13 cellular contexts compared by ENCODE assay signal in the genomic region with DNA sequence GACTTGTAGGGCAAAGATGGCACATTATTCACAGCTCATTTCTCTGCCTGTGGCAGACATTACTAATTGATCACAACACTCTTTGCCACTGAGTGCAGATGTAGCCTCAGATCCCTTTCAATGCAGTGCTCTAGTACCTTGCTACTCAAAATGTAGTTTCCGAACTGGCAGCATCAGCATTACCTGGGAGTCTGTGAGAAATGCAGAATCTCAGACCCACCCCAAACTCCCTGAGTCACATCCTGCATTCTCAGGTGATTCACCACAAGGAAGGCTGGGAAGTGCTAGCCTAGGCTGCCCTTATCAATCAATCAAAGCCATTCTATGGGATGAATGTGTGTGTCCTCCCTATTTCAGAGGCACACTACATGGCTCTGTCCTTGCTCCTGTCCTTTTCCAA. TPM values are rescaled to one million over a fixed set of nuclear protein-coding genes. Genes with fewer than 3 reads are reported as not detected.
DNase-seq lines count a peak whose midpoint lies in the region; ATAC-seq and TF ChIP-seq lines count a peak whose summit lies in the region.
"Had no signal": no experiment of that assay in that cellular context is flagged by ENCODE, and none has a peak within 500 bp of the region (broad histone marks: within the 10 kb centered on the region; RNA-seq: fewer than 3 reads in every experiment).

No MANE protein-coding gene starts in this region.

- dilution Hi-C loops in IMR-90 (cut with HindIII; ENCODE audit: low sequenced_read_pairs, unreplicated experiment), result no loop called here

- H3K27ac ChIP-seq in IMR-90 (ENCODE audit: insufficient read depth, low read length) (no peak overlapping the region), stomach (no peak overlapping the region)
- H3K27ac ChIP-seq: brain microvascular endothelial cell, gastrocnemius medialis, VCaP had no signal

- H3K4me1 ChIP-seq in IMR-90 (ENCODE audit: control insufficient read depth, insufficient read depth, low read length) (peaks cover 7% of the 10 kb centered on the region), stomach (peaks cover 0 to 22% (median 2%) of the 10 kb centered on the region in 4 donors)
- H3K4me1 ChIP-seq: gastrocnemius medialis had no signal

- no peaks in the 10 kb centered on the region for H3K9me3 Mint-ChIP-seq in activated T-helper 17 cell treated with anti-CD3 and anti-CD28 coated beads, Interleukin-2, amount 50 U/mL, for 72 hours
- H3K9me3 Mint-ChIP-seq in naive thymus-derived CD8-positive, alpha-beta T cell, result no peaks in the 10 kb centered on the region

- H3K14ac ChIP-seq in IMR-90 (replicated peaks; ENCODE audit: low read depth, low read length), result peak overlapping the region; percentile 41; the same call in 1 of the 2 replicates

- H3K4me1 Mint-ChIP-seq in activated T-helper 17 cell treated with anti-CD3 and anti-CD28 coated beads, Interleukin-2, amount 50 U/mL, for 72 hours, result peaks cover 8% of the 10 kb centered on the region
- peaks cover 9 to 11% (median 11%) of the 10 kb centered on the region in 4 donors for H3K4me1 Mint-ChIP-seq in naive thymus-derived CD8-positive, alpha-beta T cell

- H2BK120ac ChIP-seq in IMR-90 (ENCODE audit: low read depth, low read length), result no peak overlapping the region

- TF ChIP-seq POLR2A in IMR-90 (IDR thresholded peaks at IDR 0.05; ENCODE audit: low read depth, low read length), result no peak
- TF ChIP-seq POLR2A in stomach (IDR thresholded peaks at IDR 0.05), result no peak

- no peak overlapping the region for H4K5ac ChIP-seq in IMR-90 (ENCODE audit: low read depth, low read length)

- no peak overlapping the region for H3K4me3 Mint-ChIP-seq in activated T-helper 17 cell treated with anti-CD3 and anti-CD28 coated beads, Interleukin-2, amount 50 U/mL, for 72 hours
- H3K4me3 Mint-ChIP-seq in naive thymus-derived CD8-positive, alpha-beta T cell, result no peak overlapping the region

- TF ChIP-seq CTCF in IMR-90 (conservative IDR thresholded peaks at IDR 0.05; ENCODE audit: low read depth, low read length) (no peak), kidney epithelial cell (IDR thresholded peaks at IDR 0.05; ENCODE audit: insufficient read depth, low read length, poor library complexity, severe bottlenecking) (no peak), stomach (IDR thresholded peaks at IDR 0.05) (no peak)

- no peak overlapping the region for H4K91ac ChIP-seq in IMR-90 (ENCODE audit: insufficient read depth, low read depth, low read length)

- no peaks in the 10 kb centered on the region for H4K20me1 ChIP-seq in IMR-90 (ENCODE audit: insufficient read depth, low read length)

- DNase-seq in EH (ENCODE audit: low read depth) (peak; percentile 21), IMR-90 (peak; percentile 48), kidney epithelial cell (ENCODE audit: low read depth) (peak; percentile 61), stomach (no peak), ecto neural progenitor cell (ENCODE audit: low spot score) (no peak)
- DNase-seq in naive thymus-derived CD8-positive, alpha-beta T cell, result no peak
- DNase-seq: brain microvascular endothelial cell, gastrocnemius medialis, KG1, NCI-H1694 had no signal

- CTCF ChIA-PET in IMR-90 (lab: Yijun Ruan, JAX), result no interaction called here

- no peak overlapping the region for H3K4me2 ChIP-seq in IMR-90 (ENCODE audit: low read depth, low read length)

- in situ Hi-C loops in IMR-90 (cut with MboI; ENCODE audit: low sequenced_read_pairs), result no loop called here

- H3K56ac ChIP-seq in IMR-90 (ENCODE audit: extremely low read depth, insufficient read depth, low read length), result no peak overlapping the region

- no TSS peak for BruUV-seq in IMR-90 (replicated peaks; lab: Mats Ljungman, UMichigan)

- TF ChIP-seq EP300 in stomach (IDR thresholded peaks at IDR 0.05), result no peak

- H3K27me3 ChIP-seq in IMR-90 (ENCODE audit: control insufficient read depth, insufficient read depth, low read length) (no peaks in the 10 kb centered on the region), kidney epithelial cell (ENCODE audit: control insufficient read depth, insufficient read depth, low read length) (no peaks in the 10 kb centered on the region), stomach (no peaks in the 10 kb centered on the region)
- H3K27me3 ChIP-seq: brain microvascular endothelial cell, gastrocnemius medialis had no signal

- no peak overlapping the region for H2BK20ac ChIP-seq in IMR-90 (ENCODE audit: low read depth, low read length)

- H3K9me1 ChIP-seq in IMR-90 (ENCODE audit: insufficient read depth, low read length), result peaks cover 11% of the 10 kb centered on the region

- no peak overlapping the region for H3K4ac ChIP-seq in IMR-90 (ENCODE audit: low read depth, low read length)

- no peaks in the 10 kb centered on the region for H3K27me3 Mint-ChIP-seq in activated T-helper 17 cell treated with anti-CD3 and anti-CD28 coated beads, Interleukin-2, amount 50 U/mL, for 72 hours
- no peaks in the 10 kb centered on the region for H3K27me3 Mint-ChIP-seq in naive thymus-derived CD8-positive, alpha-beta T cell

- POLR2A ChIA-PET in IMR-90 (lab: Charles Lee; ENCODE audit: unreplicated experiment), result no interaction called here
- POLR2A ChIA-PET in naive thymus-derived CD8-positive, alpha-beta T cell (lab: Charles Lee), result interaction anchor here (0.8 kb wide), 1 partner anchor 21 kb away, joined by 3 read pairs; no protein-coding TSS in a partner anchor

- intact Hi-C loops in IMR-90 (cut with micrococcal nuclease) (no loop called here), stomach (cut with DNase I; ENCODE audit: low total_unique reads) (no loop called here)

- peak overlapping the region; percentile 5 for H2AFZ ChIP-seq in IMR-90 (replicated peaks; ENCODE audit: low read length, poor library complexity)

- no peaks in the 10 kb centered on the region for H3K36me3 Mint-ChIP-seq in activated T-helper 17 cell treated with anti-CD3 and anti-CD28 coated beads, Interleukin-2, amount 50 U/mL, for 72 hours (ENCODE audit: low read depth)
- peaks cover 0 to 2% (median 0%) of the 10 kb centered on the region in 3 donors for H3K36me3 Mint-ChIP-seq in naive thymus-derived CD8-positive, alpha-beta T cell

- no peak overlapping the region for H2BK5ac ChIP-seq in IMR-90 (ENCODE audit: low read depth, low read length, poor library complexity, severe bottlenecking)

- no peaks in the 10 kb centered on the region for H3K36me3 ChIP-seq in IMR-90 (ENCODE audit: control insufficient read depth, insufficient read depth, low read length)
- H3K36me3 ChIP-seq in kidney epithelial cell (ENCODE audit: control insufficient read depth, insufficient read depth, low read length), result no peaks in the 10 kb centered on the region
- no peaks in the 10 kb centered on the region for H3K36me3 ChIP-seq in stomach
- H3K36me3 ChIP-seq: brain microvascular endothelial cell, gastrocnemius medialis had no signal

- no peak overlapping the region for H3K9ac ChIP-seq in IMR-90 (ENCODE audit: low read depth, low read length)

- no peak overlapping the region for H3K18ac ChIP-seq in IMR-90 (ENCODE audit: low read depth, low read length)

- H3K27ac Mint-ChIP-seq in activated T-helper 17 cell treated with anti-CD3 and anti-CD28 coated beads, Interleukin-2, amount 50 U/mL, for 72 hours, result no peak overlapping the region
- peak overlapping the region in 1 of 10 donors; percentile 23 for H3K27ac Mint-ChIP-seq in naive thymus-derived CD8-positive, alpha-beta T cell

- peak overlapping the region in 1 of 2 experiments; percentile 62; a peak in 2 of 4 replicates for H4K8ac ChIP-seq in IMR-90 (ENCODE audit: low read depth in 2 of 2, low read length in 2 of 2)

- no peak overlapping the region for H3K4me3 ChIP-seq in IMR-90 (ENCODE audit: insufficient read depth, low read depth, low read length)
- H3K4me3 ChIP-seq in kidney epithelial cell (ENCODE audit: low read depth, low read length), result no peak overlapping the region
- H3K4me3 ChIP-seq in stomach, result no peak overlapping the region
- H3K4me3 ChIP-seq: gastrocnemius medialis had no signal

- 43% methylated on average over 1 of the region's 1 CpG; no CpG with 5 or more reads in 1 of the 2 experiments for WGBS in IMR-90 (ENCODE audit: extremely low coverage in 2 of 2, insufficient read length in 1 of 2), 2 experiments
- 0 to 100% (median 95%) methylated on average over 1 of the region's 1 CpG for WGBS in stomach, 5 donors

- H3K9me3 ChIP-seq in IMR-90 (ENCODE audit: control insufficient read depth, insufficient read depth, low read length), result no peaks in the 10 kb centered on the region
- H3K9me3 ChIP-seq in stomach, result no peaks in the 10 kb centered on the region
- H3K9me3 ChIP-seq: gastrocnemius medialis had no signal

- H2AK5ac ChIP-seq in IMR-90 (ENCODE audit: low read depth, low read length), result 0 out of 2 replicates have a peak overlapping the region, but pooled peaks have one; percentile 18

- H2AK9ac ChIP-seq in IMR-90 (replicated peaks; ENCODE audit: low read depth, low read length, poor library complexity), result no peak overlapping the region

- ATAC-seq in IMR-90 (ENCODE audit: low read depth) (no peak), HG02588 (IDR thresholded peaks at IDR 0.05; ENCODE audit: unreplicated experiment) (no peak)
- peak; percentile 15 for ATAC-seq in activated T-helper 17 cell treated with anti-CD3 and anti-CD28 coated beads, Interleukin-2, amount 50 U/mL, for 72 hours (replicated peaks)
- ATAC-seq in naive thymus-derived CD8-positive, alpha-beta T cell, result no peak
- ATAC-seq: gastrocnemius medialis had no signal

- no peak for TF ChIP-seq RAD21 in IMR-90 (IDR thresholded peaks at IDR 0.05; ENCODE audit: low read length)

- H3K79me1 ChIP-seq in IMR-90 (ENCODE audit: low read depth in 1 of 2, low read length in 2 of 2), result peaks cover 0 to 9% of the 10 kb centered on the region in 2 experiments; a peak in 1 of 4 replicates

- peak overlapping the region; percentile 39; the same call in 1 of the 3 replicates for H2BK15ac ChIP-seq in IMR-90 (ENCODE audit: low read depth, low read length)

- no peak overlapping the region for H3K23ac ChIP-seq in IMR-90 (ENCODE audit: low read depth, low read length)

RNA-seq across cellular contexts. Expression of a gene that starts 51.7 kb away (rescaled TPM):
- total RNA-seq in IMR-90 (2012; rRNA removed) (69.2 and 84.4 TPM in 2 replicates), kidney epithelial cell (98.2 and 111 TPM in 2 replicates), stomach (100 to 1,000 TPM in 1 of 5 donors, 10 to 100 TPM in 4; 30.9 to 100 (median 46.7) TPM)
- polyA plus RNA-seq in IMR-90 (2012; rRNA removed) (97.7 and 102 TPM in 2 replicates), stomach (100 to 1,000 TPM in 2 of 3 donors, 10 to 100 TPM in 1; 80.4 to 166 (median 151) TPM)
- 54.2 and 64.1 TPM in 2 replicates for polyA plus RNA-seq in IMR-90 (2012; cell fraction: cytosol; rRNA removed)
- polyA plus RNA-seq in IMR-90 (2012; cell fraction: nucleus; rRNA removed; ENCODE audit: low replicate concordance), result 12.4 and 30.1 TPM in 2 replicates
- total RNA-seq in activated T-helper 17 cell treated with anti-CD3 and anti-CD28 coated beads, Interleukin-2, amount 50 U/mL, for 72 hours, result 10 to 100 TPM; 50.6 to 64.2 TPM
- total RNA-seq in naive thymus-derived CD8-positive, alpha-beta T cell, result 10 to 100 TPM; 67.2 to 69.6 TPM
- 100 to 1,000 TPM; 186 to 278 (median 253) TPM for polyA plus RNA-seq in naive thymus-derived CD8-positive, alpha-beta T cell

RNA-seq across cellular contexts. Expression of a gene that starts 58.5 kb away (rescaled TPM):
- total RNA-seq in IMR-90 (2012; rRNA removed), result 155 and 222 TPM in 2 replicates
- 185 and 213 TPM in 2 replicates for polyA plus RNA-seq in IMR-90 (2012; rRNA removed)
- polyA plus RNA-seq in IMR-90 (2012; cell fraction: cytosol; rRNA removed), result 92.7 and 174 TPM in 2 replicates
- polyA plus RNA-seq in IMR-90 (2012; cell fraction: nucleus; rRNA removed; ENCODE audit: low replicate concordance), result 81.5 and 150 TPM in 2 replicates
- total RNA-seq in activated T-helper 17 cell treated with anti-CD3 and anti-CD28 coated beads, Interleukin-2, amount 50 U/mL, for 72 hours, result 100 to 1,000 TPM; 346 to 572 TPM
- 89.6 and 92.7 TPM in 2 replicates for total RNA-seq in kidney epithelial cell
- 10 to 100 TPM in 3 of 5 donors, 1 to 10 TPM in 1, under 1 TPM in 1; 0.87 to 77.5 (median 21.4) TPM for total RNA-seq in stomach
- 10 to 100 TPM; 77.9 to 82.3 (median 78.2) TPM for polyA plus RNA-seq in stomach
- 10 to 100 TPM; 39.4 to 44.3 TPM for total RNA-seq in naive thymus-derived CD8-positive, alpha-beta T cell
- polyA plus RNA-seq in naive thymus-derived CD8-positive, alpha-beta T cell, result 10 to 100 TPM; 41.8 to 57.1 (median 44.6) TPM

RNA-seq across cellular contexts. Expression of a gene that starts 59.9 kb away (rescaled TPM):
- total RNA-seq in IMR-90 (2012; rRNA removed), result 10.2 and 11.1 TPM in 2 replicates
- 13.5 and 14.4 TPM in 2 replicates for polyA plus RNA-seq in IMR-90 (2012; rRNA removed)
- polyA plus RNA-seq in IMR-90 (2012; cell fraction: cytosol; rRNA removed), result 9.3 and 13.1 TPM in 2 replicates
- 22.1 and 35.5 TPM in 2 replicates for polyA plus RNA-seq in IMR-90 (2012; cell fraction: nucleus; rRNA removed; ENCODE audit: low replicate concordance)
- 10 to 100 TPM in 1 of 2 donors, 1 to 10 TPM in 1; 9.0 to 17.2 TPM for total RNA-seq in activated T-helper 17 cell treated with anti-CD3 and anti-CD28 coated beads, Interleukin-2, amount 50 U/mL, for 72 hours
- total RNA-seq in kidney epithelial cell, result 20.1 and 21.4 TPM in 2 replicates
- total RNA-seq in stomach, result 10 to 100 TPM in 3 of 5 donors, 1 to 10 TPM in 2; 2.9 to 58.3 (median 12.9) TPM
- 1 to 10 TPM; 2.6 to 3.9 (median 2.8) TPM for polyA plus RNA-seq in stomach
- total RNA-seq in naive thymus-derived CD8-positive, alpha-beta T cell, result 10 to 100 TPM; 19.8 to 24.3 TPM
- polyA plus RNA-seq in naive thymus-derived CD8-positive, alpha-beta T cell, result 1 to 10 TPM; 5.6 to 8.1 (median 5.9) TPM

Comparison
In these comparisons a context has a peak if more than half of its experiments do, and no peak if none do; other contexts are left out.
1. DNase-seq: peak in EH (single experiment), IMR-90 (single experiment) and kidney epithelial cell (single experiment); none in stomach (single experiment), naive thymus-derived CD8-positive, alpha-beta T cell (0 of 10) and ecto neural progenitor cell (single experiment).